2 cellular contexts compared by ENCODE assay signal in genomic region chr15:66394912-66395311, GRCh38.
TF ChIP-seq lines count a peak whose summit lies in the region.

No MANE protein-coding gene starts in this region.

TF ChIP-seq in HepG2, 621 proteins besides CTCF, POLR2A, EP300 and RAD21:
- TF ChIP-seq ZNF546 (CRISPR knock-in tag; conservative IDR thresholded peaks at IDR 0.05) (no peak), ZSCAN22 (CRISPR knock-in tag; IDR thresholded peaks at IDR 0.05) (no peak), ZNF850 (CRISPR knock-in tag; conservative IDR thresholded peaks at IDR 0.05) (no peak), ZNF788 (CRISPR knock-in tag; IDR thresholded peaks at IDR 0.05; ENCODE audit: borderline replicate concordance) (no peak), CHD4 (IDR thresholded peaks at IDR 0.05; ENCODE audit: borderline replicate concordance, low read length) (no peak), ZFP36 (IDR thresholded peaks at IDR 0.05; ENCODE audit: borderline replicate concordance, low read depth, low read length, partially characterized antibody) (no peak), ZBTB38 (CRISPR knock-in tag; IDR thresholded peaks at IDR 0.05) (no peak), BRF2 (CRISPR knock-in tag; IDR thresholded peaks at IDR 0.05) (no peak), ZNF556 (CRISPR knock-in tag; IDR thresholded peaks at IDR 0.05; ENCODE audit: borderline replicate concordance) (no peak), ZNF510 (CRISPR knock-in tag; IDR thresholded peaks at IDR 0.05; ENCODE audit: low read depth) (no peak), ZNF576 (CRISPR knock-in tag; IDR thresholded peaks at IDR 0.05) (no peak), ELK4 (CRISPR knock-in tag; IDR thresholded peaks at IDR 0.05; ENCODE audit: borderline replicate concordance) (no peak)

TF ChIP-seq in K562, 482 proteins besides CTCF, POLR2A, EP300 and RAD21:
- no peak for TF ChIP-seq CREB3 (tag; conservative IDR thresholded peaks at IDR 0.05; ENCODE audit: low read depth)
- TF ChIP-seq BRCA1 (IDR thresholded peaks at IDR 0.05) = no peak
- TF ChIP-seq BRCA1 (CRISPR knock-in tag; IDR thresholded peaks at IDR 0.05) = no peak
- no peak for TF ChIP-seq CEBPZ (IDR thresholded peaks at IDR 0.05; ENCODE audit: borderline replicate concordance, low read depth, low read length)
- TF ChIP-seq ZNF507 (tag; conservative IDR thresholded peaks at IDR 0.05) = no peak
- TF ChIP-seq CREB5 (CRISPR knock-in tag; IDR thresholded peaks at IDR 0.05) = no peak
- TF ChIP-seq KLF6 (CRISPR knock-in tag; IDR thresholded peaks at IDR 0.05; ENCODE audit: borderline replicate concordance) = no peak
- no peak for TF ChIP-seq ZNF398 (CRISPR knock-in tag; IDR thresholded peaks at IDR 0.05)
